In the genomic region with DNA sequence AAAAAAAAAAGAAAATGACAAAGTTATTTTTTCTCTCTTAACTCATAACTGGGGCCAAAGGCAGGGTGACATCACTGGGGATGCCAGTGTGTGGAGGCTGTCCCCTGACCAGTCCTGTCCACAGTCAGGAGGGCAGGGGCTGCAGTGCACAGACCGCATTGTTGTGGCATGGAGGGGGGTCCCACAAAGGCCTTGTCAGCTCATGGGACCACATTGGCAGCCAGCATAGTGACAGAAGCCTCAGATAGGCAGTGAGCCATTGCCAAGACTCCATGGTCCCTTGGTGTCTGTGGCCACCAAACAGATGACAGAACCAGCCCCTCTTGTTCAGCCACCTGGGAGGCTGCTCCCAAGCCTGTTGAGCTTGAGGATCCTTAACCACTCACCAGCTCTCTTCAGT, we compare ENCODE assay signal across 19 cellular contexts.
"Had no signal": no experiment of that assay in that cellular context is flagged by ENCODE, and none has a peak within 500 bp of the region (broad histone marks: within the 10 kb centered on the region; RNA-seq: fewer than 3 reads in every experiment).

No MANE protein-coding gene starts in this region.

- FAIRE-seq: kidney had no signal

- H3K36me3 ChIP-seq: cardiac muscle cell had no signal

- DNase-seq: activated CD4-positive, alpha-beta T cell treated with anti-CD3 and anti-CD28 coated beads, Interleukin-2, amount 50 U/mL, for 4 hours; activated effector memory CD4-positive, alpha-beta T cell treated with anti-CD3 and anti-CD28 coated beads, Interleukin-2, amount 50 U/mL, for 16 hours; activated naive CD4-positive, alpha-beta T cell treated with anti-CD3 and anti-CD28 coated beads, Interleukin-2, amount 50 U/mL, for 16 hours; activated T-cell treated with anti-CD3 and anti-CD28 coated beads, Interleukin-2, amount 50 U/mL, for 72 hours; amygdala; dermis blood vessel endothelial cell; effector memory CD8-positive, alpha-beta T cell; foreskin keratinocyte; head of caudate nucleus; kidney; nucleus accumbens; stimulated activated naive CD4-positive, alpha-beta T cell treated with Interleukin-2 at 50 U/mL for 16 hours; T-helper 2 cell; trophoblast cell; WERI-Rb-1 had no signal

- ATAC-seq: activated T-cell treated with anti-CD3 and anti-CD28 coated beads, Interleukin-2, amount 50 U/mL, for 72 hours; effector memory CD8-positive, alpha-beta T cell; foreskin keratinocyte; left lobe of liver; natural killer cell treated with Interleukin-12 subunit alpha and Interleukin-12 subunit beta and Interleukin-15 and Interleukin-18, amount 100 ng/mL, for 72 hours had no signal

- H3K27ac ChIP-seq: cardiac muscle cell, foreskin keratinocyte, WERI-Rb-1 had no signal

- H3K27me3 ChIP-seq: cardiac muscle cell, foreskin keratinocyte had no signal

- H3K4me3 ChIP-seq: cardiac muscle cell, lung had no signal
